Comparison of ENCODE assay signal across 8 cellular contexts in the genomic region with DNA sequence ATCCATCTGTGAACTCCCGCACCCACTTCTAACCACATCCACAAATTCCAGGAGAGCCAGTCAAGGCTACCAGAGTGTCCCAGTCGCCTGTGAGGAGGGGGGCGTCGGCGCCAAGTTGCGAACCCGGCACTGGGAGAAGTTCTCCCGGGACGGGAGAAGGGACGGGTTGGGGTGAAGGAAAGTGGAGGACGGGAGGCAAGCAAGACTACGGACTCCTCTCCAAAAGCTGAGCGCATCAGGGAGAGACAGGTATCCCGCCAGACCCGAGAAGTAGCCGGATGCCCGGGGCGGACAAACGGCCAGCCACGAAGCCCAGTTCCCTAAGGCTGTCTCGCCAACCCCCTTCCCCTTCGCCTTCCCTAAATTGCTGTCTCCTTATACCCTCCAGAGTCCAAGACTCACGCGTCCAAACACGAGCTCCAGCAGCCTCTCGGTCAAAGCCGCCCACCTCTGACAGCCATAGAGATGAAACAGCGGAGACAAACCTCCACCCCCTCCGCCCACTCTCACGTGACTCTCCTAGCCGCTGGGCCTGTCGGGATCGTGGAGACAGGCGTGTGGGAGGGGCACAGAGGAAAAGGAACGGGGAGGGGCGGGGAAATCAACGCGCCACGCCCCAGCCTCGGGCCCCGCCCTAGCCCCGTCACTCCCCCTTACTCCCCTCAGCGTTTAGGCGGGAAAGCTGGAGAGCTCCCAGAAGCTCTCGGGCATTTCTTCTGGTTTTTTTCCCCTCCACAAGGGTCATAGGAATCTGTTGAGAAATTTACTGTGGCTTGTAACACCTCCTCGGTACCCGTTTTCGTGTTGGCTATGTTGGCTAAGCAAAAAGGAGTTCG. TPM values are rescaled to one million over a fixed set of nuclear protein-coding genes. Genes with fewer than 3 reads are reported as not detected.
A peak's percentile ranks its signal among the peaks of the same experiment; 100 is the strongest.
DNase-seq lines count a peak whose midpoint lies in the region; ATAC-seq and TF ChIP-seq lines count a peak whose summit lies in the region.

A gene with protein sequence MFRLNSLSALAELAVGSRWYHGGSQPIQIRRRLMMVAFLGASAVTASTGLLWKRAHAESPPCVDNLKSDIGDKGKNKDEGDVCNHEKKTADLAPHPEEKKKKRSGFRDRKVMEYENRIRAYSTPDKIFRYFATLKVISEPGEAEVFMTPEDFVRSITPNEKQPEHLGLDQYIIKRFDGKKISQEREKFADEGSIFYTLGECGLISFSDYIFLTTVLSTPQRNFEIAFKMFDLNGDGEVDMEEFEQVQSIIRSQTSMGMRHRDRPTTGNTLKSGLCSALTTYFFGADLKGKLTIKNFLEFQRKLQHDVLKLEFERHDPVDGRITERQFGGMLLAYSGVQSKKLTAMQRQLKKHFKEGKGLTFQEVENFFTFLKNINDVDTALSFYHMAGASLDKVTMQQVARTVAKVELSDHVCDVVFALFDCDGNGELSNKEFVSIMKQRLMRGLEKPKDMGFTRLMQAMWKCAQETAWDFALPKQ (minus strand): TSS at position 472 of the 836 bp plus-strand sequence. CDS start 59,286 bp downstream, outside the sequence.

- ATAC-seq in GM19463 (IDR thresholded peaks at IDR 0.05; ENCODE audit: unreplicated experiment) (peak; percentile 96), lung (ENCODE audit: insufficient read depth, low FRiP score) (peak; percentile 99)

- H3K27ac ChIP-seq in CD4-positive, alpha-beta memory T cell (ENCODE audit: low read depth, low read length) = peak within 1 kb of the TSS; percentile 63
- peak within 1 kb of the TSS; percentile 80 to 88 for H3K27ac ChIP-seq in lung (ENCODE audit: low read depth in 1 of 2, low read length in 1 of 2)

- H3K9me3 ChIP-seq in CD4-positive, alpha-beta memory T cell (ENCODE audit: control insufficient read depth in 1 of 2, low read length in 2 of 2) = no peaks in the 10 kb centered on the region
- no peaks in the 10 kb centered on the region for H3K9me3 ChIP-seq in lung (ENCODE audit: control insufficient read depth in 2 of 2, insufficient read depth in 1 of 2, low read length in 1 of 2)

- H3K4me3 ChIP-seq in CD4-positive, alpha-beta memory T cell (ENCODE audit: low read length in 2 of 2) = peak within 1 kb of the TSS; percentile 82 to 96
- H3K4me3 ChIP-seq in lung = peak within 1 kb of the TSS; percentile 81

- TF ChIP-seq CTCF in lung (IDR thresholded peaks at IDR 0.05; ENCODE audit: control extremely low read depth, extremely low read depth) = no peak

- intact Hi-C loops in CD4-positive, alpha-beta memory T cell (cut with micrococcal nuclease) = loop anchor here (1.0 kb wide), 2 partner anchors 66 to 262 kb away; a partner anchor contains a TSS

- peak; percentile 89 to 95 (median 90) for DNase-seq in CD4-positive, alpha-beta memory T cell
- DNase-seq in HS-27A (ENCODE audit: low read depth) = peak; percentile 78
- DNase-seq in NK-92 (lab: John Stamatoyannopoulos, UW; ENCODE audit: unreplicated experiment) = peak; percentile 43
- DNase-seq in activated CD8-positive, alpha-beta memory T cell treated with anti-CD3 and anti-CD28 coated beads for 1 hour (ENCODE audit: extremely low read depth in 1 of 2, low read depth in 1 of 2) = peak; percentile 83 to 88
- DNase-seq in effector CD4-positive, alpha-beta T cell = peak; percentile 90
- peak; percentile 97 for DNase-seq in lung (ENCODE audit: low spot score)
- DNase-seq in stimulated activated CD4-positive, alpha-beta T cell treated with anti-CD3 and anti-CD28 coated beads, TNF-alpha, amount 100 ng/mL, for 4 hours (ENCODE audit: low read depth in 3 of 3) = peak; percentile 83 to 92 (median 92)

- CTCF ChIA-PET in CD4-positive, alpha-beta memory T cell (lab: Charles Lee; ENCODE audit: partially characterized antibody) = interaction anchor here (1.5 kb wide), 1 partner anchor 9 kb away, joined by 3 read pairs; no protein-coding TSS in a partner anchor

- no peaks in the 10 kb centered on the region for H3K27me3 ChIP-seq in CD4-positive, alpha-beta memory T cell (ENCODE audit: insufficient read depth, low read length)
- no peaks in the 10 kb centered on the region for H3K27me3 ChIP-seq in lung (ENCODE audit: control insufficient read depth, insufficient read depth)

- no peaks in the 10 kb centered on the region for H3K9me3 Mint-ChIP-seq in CD4-positive, alpha-beta memory T cell

- H3K36me3 ChIP-seq in CD4-positive, alpha-beta memory T cell (ENCODE audit: insufficient read depth, low read length) = no peaks in the 10 kb centered on the region
- H3K36me3 ChIP-seq in lung (ENCODE audit: control insufficient read depth in 2 of 2, insufficient read depth in 2 of 2, low read length in 2 of 2) = peaks cover 0 to 2% of the 10 kb centered on the region in 2 donors

- POLR2A ChIA-PET in CD4-positive, alpha-beta memory T cell (lab: Charles Lee; ENCODE audit: partially characterized antibody) = interaction anchor here (0.7 to 2.4 kb wide), 8 partner anchors 12 to 731 kb away, joined by 3 to 15 read pairs (median 4); a partner anchor contains a TSS

- peaks cover 10 to 22% (median 18%) of the 10 kb centered on the region in 4 donors for H3K4me1 Mint-ChIP-seq in CD4-positive, alpha-beta memory T cell

- 0% methylated on average over 47 to 49 of the region's 49 CpGs for whole genome bisulfite sequencing in lung, 2 donors

- peaks cover 3 to 8% of the 10 kb centered on the region in 2 donors for H3K36me3 Mint-ChIP-seq in CD4-positive, alpha-beta memory T cell

- H3K27me3 Mint-ChIP-seq in CD4-positive, alpha-beta memory T cell = no peaks in the 10 kb centered on the region

- peak within 1 kb of the TSS; percentile 98 to 100 (median 99) for H3K4me3 Mint-ChIP-seq in CD4-positive, alpha-beta memory T cell

- H3K4me1 ChIP-seq in CD4-positive, alpha-beta memory T cell (ENCODE audit: insufficient read depth, low read length) = peaks cover 22% of the 10 kb centered on the region
- H3K4me1 ChIP-seq in lung (ENCODE audit: control insufficient read depth in 2 of 2, insufficient read depth in 2 of 2, low read length in 2 of 2) = peaks cover 4% of the 10 kb centered on the region in 2 donors

- H3K27ac Mint-ChIP-seq in CD4-positive, alpha-beta memory T cell = peak within 1 kb of the TSS; percentile 39 to 99 (median 98)

RNA-seq across cellular contexts. Expression of the gene that starts here (rescaled TPM):
- total RNA-seq in CD4-positive, alpha-beta memory T cell = 10 to 100 TPM; 24.9 to 28.4 TPM
- polyA plus RNA-seq in CD4-positive, alpha-beta memory T cell = 10 to 100 TPM; 25.7 to 30.4 TPM
- total RNA-seq in lung = 10 to 100 TPM; 44.4 to 86.4 TPM
- polyA plus RNA-seq in lung = 10 to 100 TPM; 41.9 TPM

Comparison
In these comparisons a context has a peak if more than half of its experiments do, and no peak if none do; other contexts are left out.
1. Peak in every context shown above with its lines: DNase-seq, ATAC-seq, H3K4me3 ChIP-seq and H3K27ac ChIP-seq.
2. DNase-seq: peak in every context shown above with its lines; median percentile 97 in lung; 92 in stimulated activated CD4-positive, alpha-beta T cell treated with anti-CD3 and anti-CD28 coated beads, TNF-alpha, amount 100 ng/mL, for 4 hours; 90 in CD4-positive, alpha-beta memory T cell; 90 in effector CD4-positive, alpha-beta T cell; 86 in activated CD8-positive, alpha-beta memory T cell treated with anti-CD3 and anti-CD28 coated beads for 1 hour; 78 in HS-27A; 43 in NK-92.